In the genomic region with DNA sequence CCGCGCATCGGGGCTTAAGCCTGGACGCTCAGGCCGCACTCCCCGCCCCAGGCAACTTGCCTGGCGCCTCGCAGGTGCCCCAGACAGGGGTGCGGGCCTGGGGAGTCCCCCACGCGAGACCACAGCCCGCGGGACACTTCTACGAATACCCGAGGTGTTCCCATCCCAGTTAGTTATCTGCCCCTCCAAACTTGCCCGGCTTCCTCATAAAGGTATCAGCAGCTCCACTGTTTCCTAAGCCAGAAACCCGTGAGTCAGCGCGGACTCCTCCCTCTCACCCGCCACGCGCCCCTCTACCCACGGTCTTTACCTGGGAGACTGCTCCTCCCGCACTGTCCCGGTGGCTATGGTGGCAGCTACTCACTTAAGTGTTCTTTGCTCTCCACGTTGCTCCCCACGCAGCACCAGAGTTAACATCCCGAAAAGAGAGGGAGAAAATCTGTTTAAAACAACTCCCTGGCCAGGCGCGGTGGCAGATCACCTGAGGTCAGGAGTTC, we compare ENCODE assay signal across 9 cellular contexts. TPM values are rescaled to one million over a fixed set of nuclear protein-coding genes. Genes with fewer than 3 reads are reported as not detected.
DNase-seq lines count a peak whose midpoint lies in the region; ATAC-seq and TF ChIP-seq lines count a peak whose summit lies in the region.
"Had no signal": no experiment of that assay in that cellular context is flagged by ENCODE, and none has a peak within 500 bp of the region (broad histone marks: within the 10 kb centered on the region; RNA-seq: fewer than 3 reads in every experiment).

No MANE protein-coding gene starts in this region.

- peaks cover 14 to 21% of the 10 kb centered on the region in 2 donors for H3K4me1 ChIP-seq in thyroid gland

- H3K4me1 Mint-ChIP-seq in activated naive CD4-positive, alpha-beta T cell treated with anti-CD3 and anti-CD28 coated beads, Interleukin-2, amount 50 U/mL, for 24 hours: peaks cover 39% of the 10 kb centered on the region
- peaks cover 28% of the 10 kb centered on the region for H3K4me1 Mint-ChIP-seq in memory B cell

- no peak overlapping the region for H3K27ac ChIP-seq in thyroid gland
- no peak overlapping the region for H3K27ac ChIP-seq in caudate nucleus (ENCODE audit: low read depth, low read length)

- H3K36me3 Mint-ChIP-seq in activated naive CD4-positive, alpha-beta T cell treated with anti-CD3 and anti-CD28 coated beads, Interleukin-2, amount 50 U/mL, for 24 hours: peaks cover 4% of the 10 kb centered on the region
- peaks cover 6% of the 10 kb centered on the region for H3K36me3 Mint-ChIP-seq in memory B cell

- peak overlapping the region; percentile 80 for H3K4me3 Mint-ChIP-seq in activated naive CD4-positive, alpha-beta T cell treated with anti-CD3 and anti-CD28 coated beads, Interleukin-2, amount 50 U/mL, for 24 hours
- peak overlapping the region; percentile 84 for H3K4me3 Mint-ChIP-seq in memory B cell

- 57 to 84% methylated on average over 19 to 28 of the region's 30 CpGs for WGBS in thyroid gland, 2 donors

- TF ChIP-seq POLR2A in thyroid gland (IDR thresholded peaks at IDR 0.05): no peak

- H3K9me3 Mint-ChIP-seq in activated naive CD4-positive, alpha-beta T cell treated with anti-CD3 and anti-CD28 coated beads, Interleukin-2, amount 50 U/mL, for 24 hours: no peaks in the 10 kb centered on the region
- no peaks in the 10 kb centered on the region for H3K9me3 Mint-ChIP-seq in memory B cell

- intact Hi-C loops in thyroid gland (cut with DNase I): no loop called here

- H3K27me3 Mint-ChIP-seq in activated naive CD4-positive, alpha-beta T cell treated with anti-CD3 and anti-CD28 coated beads, Interleukin-2, amount 50 U/mL, for 24 hours: no peaks in the 10 kb centered on the region
- H3K27me3 Mint-ChIP-seq in memory B cell: peaks cover 2% of the 10 kb centered on the region

- no peaks in the 10 kb centered on the region for H3K36me3 ChIP-seq in thyroid gland

- H3K27ac Mint-ChIP-seq in activated naive CD4-positive, alpha-beta T cell treated with anti-CD3 and anti-CD28 coated beads, Interleukin-2, amount 50 U/mL, for 24 hours: peak overlapping the region; percentile 11
- no peak overlapping the region for H3K27ac Mint-ChIP-seq in memory B cell

- no peak for ATAC-seq in memory B cell (ENCODE audit: low read depth)
- ATAC-seq in GM21447 (IDR thresholded peaks at IDR 0.05; ENCODE audit: unreplicated experiment): no peak
- no peak for ATAC-seq in HG02884 (IDR thresholded peaks at IDR 0.05; ENCODE audit: unreplicated experiment)

- no peaks in the 10 kb centered on the region for H3K27me3 ChIP-seq in thyroid gland

- in situ Hi-C loops in astrocyte of the spinal cord (cut with HindIII; ENCODE audit: low sequenced_read_pairs): no loop called here

- H3K4me3 ChIP-seq in astrocyte of the spinal cord (ENCODE audit: low read depth, low read length) (peak overlapping the region; percentile 59), thyroid gland (replicated peaks in 1 of 3) (peak overlapping the region in 2 of 3 donors; percentile 21 to 59)

- TF ChIP-seq CTCF in astrocyte of the spinal cord (IDR thresholded peaks at IDR 0.05; ENCODE audit: low read depth, low read length) (no peak), thyroid gland (IDR thresholded peaks at IDR 0.05) (no peak)

- H3K9me3 ChIP-seq in thyroid gland: no peaks in the 10 kb centered on the region

- DNase-seq in activated naive CD4-positive, alpha-beta T cell treated with anti-CD3 and anti-CD28 coated beads, Interleukin-2, amount 50 U/mL, for 16 hours: no peak
- no peak for DNase-seq in astrocyte of the spinal cord (ENCODE audit: low read depth, low spot score)
- DNase-seq in memory B cell (ENCODE audit: low spot score in 2 of 2): peak in 1 of 2 donors; percentile 30
- DNase-seq in thyroid gland: peak in 1 of 2 donors; percentile 4
- DNase-seq in caudate nucleus (lab: John Stamatoyannopoulos, UW): no peak
- DNase-seq: GDM1 had no signal

RNA-seq across cellular contexts. Expression of a gene that starts 1.0 kb away (rescaled TPM):
- total RNA-seq in thyroid gland: 100 to 1,000 TPM in 1 of 4 donors, 10 to 100 TPM in 3; 52.5 to 157 (median 75.9) TPM
